Comparison of ENCODE assay signal across 3 cellular contexts in the genomic region with DNA sequence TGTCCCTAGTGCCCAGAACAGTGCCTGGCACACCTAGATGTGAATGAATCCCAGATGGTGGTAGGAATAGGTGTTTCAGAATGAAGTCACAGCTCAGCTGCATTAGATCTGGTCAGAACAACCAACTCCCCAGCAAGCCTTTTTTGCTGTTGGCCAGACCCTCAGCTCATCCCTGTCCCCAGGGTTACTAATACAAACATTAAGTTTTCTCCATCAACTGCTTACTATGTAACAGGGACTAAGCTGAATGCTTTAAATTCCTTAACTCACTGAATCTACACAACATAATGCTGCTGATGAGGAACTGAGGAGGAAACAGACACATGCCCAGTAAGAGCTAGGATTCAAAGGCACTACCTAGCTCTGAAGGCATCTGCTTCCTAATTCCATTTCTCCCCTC.
TF ChIP-seq lines count a peak whose summit lies in the region.

No MANE protein-coding gene starts in this region.

TF ChIP-seq in SK-N-SH treated with all-trans-retinoic acid at 6 μM for 48 hours, 23 proteins besides CTCF, POLR2A, EP300 and RAD21:
- no peak for TF ChIP-seq BACH2 (CRISPR knock-in tag; IDR thresholded peaks at IDR 0.05; ENCODE audit: borderline replicate concordance)
- no peak for TF ChIP-seq PPARA (CRISPR knock-in tag; IDR thresholded peaks at IDR 0.05; ENCODE audit: borderline replicate concordance)
- TF ChIP-seq TOX (CRISPR knock-in tag; IDR thresholded peaks at IDR 0.05; ENCODE audit: borderline replicate concordance), result no peak
- no peak for TF ChIP-seq ESRRG (CRISPR knock-in tag; IDR thresholded peaks at IDR 0.05)
- no peak for TF ChIP-seq POU6F1 (CRISPR knock-in tag; IDR thresholded peaks at IDR 0.05; ENCODE audit: borderline replicate concordance, low read depth)
- TF ChIP-seq TCF4 (CRISPR knock-in tag; IDR thresholded peaks at IDR 0.05; ENCODE audit: borderline replicate concordance), result no peak
- TF ChIP-seq PATZ1 (CRISPR knock-in tag; IDR thresholded peaks at IDR 0.05; ENCODE audit: borderline replicate concordance), result no peak

TF ChIP-seq in SK-N-SH, 30 proteins besides CTCF, POLR2A, EP300 and RAD21:
- no peak for TF ChIP-seq NFIC (IDR thresholded peaks at IDR 0.05; ENCODE audit: borderline replicate concordance)
- TF ChIP-seq MXI1 (IDR thresholded peaks at IDR 0.05; ENCODE audit: low read depth, low read length), result no peak
- no peak for TF ChIP-seq JUND (IDR thresholded peaks at IDR 0.05)
- no peak for TF ChIP-seq TCF12 (IDR thresholded peaks at IDR 0.05)
- no peak for TF ChIP-seq RCOR1 (IDR thresholded peaks at IDR 0.05; ENCODE audit: low read length)
- no peak for TF ChIP-seq ZBTB33 (IDR thresholded peaks at IDR 0.05; ENCODE audit: borderline replicate concordance, low read depth)
- no peak for TF ChIP-seq EZH2phosphoT487 (IDR thresholded peaks at IDR 0.05; ENCODE audit: borderline replicate concordance, low read depth)
- TF ChIP-seq, protein P1, sequence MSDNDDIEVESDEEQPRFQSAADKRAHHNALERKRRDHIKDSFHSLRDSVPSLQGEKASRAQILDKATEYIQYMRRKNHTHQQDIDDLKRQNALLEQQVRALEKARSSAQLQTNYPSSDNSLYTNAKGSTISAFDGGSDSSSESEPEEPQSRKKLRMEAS (IDR thresholded peaks at IDR 0.05; ENCODE audit: low read depth), result no peak
- TF ChIP-seq MEF2A (IDR thresholded peaks at IDR 0.05; ENCODE audit: borderline replicate concordance, low read depth), result no peak
- no peak for TF ChIP-seq YY1 (IDR thresholded peaks at IDR 0.05; ENCODE audit: low read depth)
- TF ChIP-seq TAF1 (IDR thresholded peaks at IDR 0.05; ENCODE audit: borderline replicate concordance, low read depth, low read length), result no peak
- TF ChIP-seq NRF1 (IDR thresholded peaks at IDR 0.05; ENCODE audit: low read depth, low read length), result no peak
- TF ChIP-seq ELF1 (IDR thresholded peaks at IDR 0.05), result no peak
- TF ChIP-seq, protein P2, sequence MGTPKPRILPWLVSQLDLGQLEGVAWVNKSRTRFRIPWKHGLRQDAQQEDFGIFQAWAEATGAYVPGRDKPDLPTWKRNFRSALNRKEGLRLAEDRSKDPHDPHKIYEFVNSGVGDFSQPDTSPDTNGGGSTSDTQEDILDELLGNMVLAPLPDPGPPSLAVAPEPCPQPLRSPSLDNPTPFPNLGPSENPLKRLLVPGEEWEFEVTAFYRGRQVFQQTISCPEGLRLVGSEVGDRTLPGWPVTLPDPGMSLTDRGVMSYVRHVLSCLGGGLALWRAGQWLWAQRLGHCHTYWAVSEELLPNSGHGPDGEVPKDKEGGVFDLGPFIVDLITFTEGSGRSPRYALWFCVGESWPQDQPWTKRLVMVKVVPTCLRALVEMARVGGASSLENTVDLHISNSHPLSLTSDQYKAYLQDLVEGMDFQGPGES (IDR thresholded peaks at IDR 0.05; ENCODE audit: low read depth, low read length), result no peak
- no peak for TF ChIP-seq RFX5 (IDR thresholded peaks at IDR 0.05; ENCODE audit: low read length)
- no peak for TF ChIP-seq USF1 (IDR thresholded peaks at IDR 0.05; ENCODE audit: borderline replicate concordance, low read depth)
- no peak for TF ChIP-seq FOSL2 (IDR thresholded peaks at IDR 0.05; ENCODE audit: borderline replicate concordance, low read depth)
- no peak for TF ChIP-seq GABPA (IDR thresholded peaks at IDR 0.05; ENCODE audit: low read depth)
- TF ChIP-seq CHD2 (IDR thresholded peaks at IDR 0.05; ENCODE audit: low read length, partially characterized antibody), result no peak
- no peak for TF ChIP-seq RXRA (IDR thresholded peaks at IDR 0.05; ENCODE audit: borderline replicate concordance, low read depth)

TF ChIP-seq in endothelial cell of umbilical vein, 7 proteins besides CTCF, POLR2A, EP300 and RAD21:
- TF ChIP-seq MYC (IDR thresholded peaks at IDR 0.05; ENCODE audit: low read depth, low read length), result no peak
- no peak for TF ChIP-seq JUN (IDR thresholded peaks at IDR 0.05; ENCODE audit: borderline replicate concordance, insufficient read depth, insufficient read length, low read depth)
- TF ChIP-seq FOS (IDR thresholded peaks at IDR 0.05; ENCODE audit: borderline replicate concordance, insufficient read depth, low read length), result no peak
- TF ChIP-seq, protein P1 (IDR thresholded peaks at IDR 0.05; ENCODE audit: insufficient read depth, insufficient read length), result no peak
- TF ChIP-seq POLR2AphosphoS5 (IDR thresholded peaks at IDR 0.05; ENCODE audit: insufficient read depth, low read depth, low read length), result no peak
- no peak for TF ChIP-seq EZH2 (IDR thresholded peaks at IDR 0.05; ENCODE audit: borderline replicate concordance, low read depth, low read length, severe bottlenecking)
- no peak for TF ChIP-seq GATA2 (IDR thresholded peaks at IDR 0.05; ENCODE audit: insufficient read depth, insufficient read length, low read depth, low read length)
TF ChIP-seq in endothelial cell of umbilical vein: peak in this region for 0.
